In genomic region chr13:59121507-59121906, GRCh38 we compare ENCODE assay signal across 18 cellular contexts.
"Had no signal": no experiment of that assay in that cellular context is flagged by ENCODE, and none has a peak within 500 bp of the region (broad histone marks: within the 10 kb centered on the region; RNA-seq: fewer than 3 reads in every experiment).

No MANE protein-coding gene starts in this region.

- H3K27me3 Mint-ChIP-seq: stimulated activated naive B cell treated with anti-CD40 and anti-IgM and Interleukin-4, amounts not matched to agents 10 μg/mL and 1 μg/mL and 100 μg/mL, for 72 hours; stimulated activated naive CD8-positive, alpha-beta T cell treated with anti-CD3 and anti-CD28 coated beads, Interleukin-15, amount 100 ng/mL, for 72 hours had no signal

- DNase-seq: cerebellar nuclear complex; dermis blood vessel endothelial cell; gastrocnemius medialis; heart right ventricle; hypothalamus; kidney glomerular epithelial cell; psoas muscle; stimulated activated CD4-positive, alpha-beta T cell treated with anti-CD3 and anti-CD28 coated beads, Interleukin-2, amount 100 ng/mL, for 24 hours; stimulated activated CD4-positive, alpha-beta T cell treated with anti-CD3 and anti-CD28 coated beads, Interleukin-4, amount 100 ng/mL, for 4 hours; stimulated activated naive B cell treated with anti-CD40 and anti-IgM and Interleukin-4, amounts not matched to agents 10 μg/mL and 1 μg/mL and 100 μg/mL, for 72 hours; stimulated activated naive CD8-positive, alpha-beta T cell treated with anti-CD3 and anti-CD28 coated beads, Interleukin-15, amount 100 ng/mL, for 72 hours; testis; transverse colon had no signal

- H3K27ac ChIP-seq: gastrocnemius medialis, heart right ventricle, neutrophil, psoas muscle, testis, transverse colon had no signal

- H3K27me3 ChIP-seq: gastrocnemius medialis, heart right ventricle, neutrophil, testis, transverse colon had no signal

- H3K9me3 ChIP-seq: gastrocnemius medialis, heart right ventricle, neutrophil, psoas muscle, testis, transverse colon had no signal

- H3K36me3 ChIP-seq: gastrocnemius medialis, heart right ventricle, neutrophil, transverse colon had no signal

- H3K4me3 ChIP-seq: gastrocnemius medialis, heart right ventricle, psoas muscle, testis, transverse colon had no signal

- H3K4me1 Mint-ChIP-seq: stimulated activated naive B cell treated with anti-CD40 and anti-IgM and Interleukin-4, amounts not matched to agents 10 μg/mL and 1 μg/mL and 100 μg/mL, for 72 hours; stimulated activated naive CD8-positive, alpha-beta T cell treated with anti-CD3 and anti-CD28 coated beads, Interleukin-15, amount 100 ng/mL, for 72 hours had no signal

- H3K9me3 Mint-ChIP-seq: nephron; stimulated activated naive CD8-positive, alpha-beta T cell treated with anti-CD3 and anti-CD28 coated beads, Interleukin-15, amount 100 ng/mL, for 72 hours had no signal

- H3K27ac Mint-ChIP-seq: mesothelial cell of epicardium; nephron; stimulated activated naive B cell treated with anti-CD40 and anti-IgM and Interleukin-4, amounts not matched to agents 10 μg/mL and 1 μg/mL and 100 μg/mL, for 72 hours; stimulated activated naive CD8-positive, alpha-beta T cell treated with anti-CD3 and anti-CD28 coated beads, Interleukin-15, amount 100 ng/mL, for 72 hours had no signal

- H3K36me3 Mint-ChIP-seq: mesothelial cell of epicardium; stimulated activated naive B cell treated with anti-CD40 and anti-IgM and Interleukin-4, amounts not matched to agents 10 μg/mL and 1 μg/mL and 100 μg/mL, for 72 hours had no signal

- ATAC-seq: gastrocnemius medialis; heart right ventricle; left lobe of liver; psoas muscle; sciatic nerve; stimulated activated naive B cell treated with anti-CD40 and anti-IgM and Interleukin-4, amounts not matched to agents 10 μg/mL and 1 μg/mL and 100 μg/mL, for 72 hours; stimulated activated naive CD8-positive, alpha-beta T cell treated with anti-CD3 and anti-CD28 coated beads, Interleukin-15, amount 100 ng/mL, for 72 hours had no signal

- H3K4me3 Mint-ChIP-seq: mesothelial cell of epicardium; nephron; stimulated activated naive B cell treated with anti-CD40 and anti-IgM and Interleukin-4, amounts not matched to agents 10 μg/mL and 1 μg/mL and 100 μg/mL, for 72 hours; stimulated activated naive CD8-positive, alpha-beta T cell treated with anti-CD3 and anti-CD28 coated beads, Interleukin-15, amount 100 ng/mL, for 72 hours had no signal

- H3K4me1 ChIP-seq: gastrocnemius medialis, heart right ventricle, psoas muscle, testis, transverse colon had no signal
